In genomic region chrX:44975666-44976263, GRCh38 we compare ENCODE assay signal across 25 cellular contexts.
A peak's percentile ranks its signal among the peaks of the same experiment; 100 is the strongest.
DNase-seq lines count a peak whose midpoint lies in the region; ATAC-seq, FAIRE-seq and TF ChIP-seq lines count a peak whose summit lies in the region.
"Had no signal": no experiment of that assay in that cellular context is flagged by ENCODE, and none has a peak within 500 bp of the region (broad histone marks: within the 10 kb centered on the region; RNA-seq: fewer than 3 reads in every experiment).

No MANE protein-coding gene starts in this region.

- no peaks in the 10 kb centered on the region for H3K9me3 ChIP-seq in GM23248 (ENCODE audit: low read depth)
- no peaks in the 10 kb centered on the region for H3K9me3 ChIP-seq in astrocyte (ENCODE audit: insufficient read depth, low read depth, low read length)
- H3K9me3 ChIP-seq: Caco-2, gastrocnemius medialis, SJSA1, transverse colon had no signal

- peaks cover 10% of the 10 kb centered on the region for H3K4me1 Mint-ChIP-seq in astrocyte (ENCODE audit: low read depth, unreplicated experiment)

- H3K27ac Mint-ChIP-seq in astrocyte (ENCODE audit: unreplicated experiment) = peak overlapping the region; percentile 83
- H3K27ac Mint-ChIP-seq: activated CD4-positive, alpha-beta memory T cell treated with anti-CD3 and anti-CD28 coated beads for 36 hours; nephron progenitor cell; T-helper 17 cell had no signal

- H3K36me3 ChIP-seq in GM23248 (ENCODE audit: low read depth) (no peaks in the 10 kb centered on the region), astrocyte (ENCODE audit: insufficient read depth, low read length) (no peaks in the 10 kb centered on the region)
- H3K36me3 ChIP-seq: gastrocnemius medialis, SJSA1, transverse colon had no signal

- H2AFZ ChIP-seq in GM23248 (no peak overlapping the region), astrocyte (ENCODE audit: low read depth, low read length) (no peak overlapping the region)

- H3F3A ChIP-seq in GM23248 (ENCODE audit: insufficient read depth) = peaks cover 7% of the 10 kb centered on the region; the same call in 1 of the 2 replicates

- H3K4me3 Mint-ChIP-seq in astrocyte (ENCODE audit: unreplicated experiment) = no peak overlapping the region
- H3K4me3 Mint-ChIP-seq: activated CD4-positive, alpha-beta memory T cell treated with anti-CD3 and anti-CD28 coated beads for 36 hours; nephron progenitor cell; T-helper 17 cell had no signal

- no peaks in the 10 kb centered on the region for H3K27me3 ChIP-seq in GM23248 (replicated peaks; ENCODE audit: insufficient read depth)
- H3K27me3 ChIP-seq in astrocyte (ENCODE audit: insufficient read depth, low read length) = no peaks in the 10 kb centered on the region
- H3K27me3 ChIP-seq: gastrocnemius medialis, SJSA1, transverse colon had no signal

- no peak overlapping the region for H3K27ac ChIP-seq in GM23248
- no peak overlapping the region for H3K27ac ChIP-seq in astrocyte (ENCODE audit: low read depth, low read length)
- H3K27ac ChIP-seq: gastrocnemius medialis, SJSA1, transverse colon, WERI-Rb-1 had no signal

- H4K20me1 ChIP-seq in GM23248 (ENCODE audit: insufficient read depth) = peaks cover 2% of the 10 kb centered on the region; the same call in 1 of the 2 replicates
- H4K20me1 ChIP-seq in astrocyte (ENCODE audit: insufficient read depth, low read length) = peaks cover 10% of the 10 kb centered on the region

- H3K9me3 Mint-ChIP-seq in astrocyte (ENCODE audit: unreplicated experiment) = no peaks in the 10 kb centered on the region

- no peak for ATAC-seq in GM18502 (IDR thresholded peaks at IDR 0.05; ENCODE audit: poor library complexity, unreplicated experiment)
- ATAC-seq: activated naive CD4-positive, alpha-beta T cell treated with anti-CD3 and anti-CD28 coated beads, Interleukin-2, amount 50 U/mL, for 72 hours; gastrocnemius medialis; HCT116; stimulated activated naive CD8-positive, alpha-beta T cell treated with anti-CD3 and anti-CD28 coated beads, Interleukin-15, Interleukin-2, amounts not matched to agents 100 U/mL and 50 U/mL, for 24 hours; T-helper 17 cell had no signal

- H3K4me3 ChIP-seq in GM23248 (no peak overlapping the region), astrocyte (ENCODE audit: insufficient read depth, low read depth, low read length) (no peak overlapping the region)
- H3K4me3 ChIP-seq: gastrocnemius medialis, SJSA1, transverse colon had no signal

- H3K79me2 ChIP-seq in GM23248 (ENCODE audit: insufficient read depth) (peaks cover 99% of the 10 kb centered on the region), astrocyte (ENCODE audit: insufficient read depth, low read length) (peaks cover 62% of the 10 kb centered on the region)

- no peaks in the 10 kb centered on the region for H3K27me3 Mint-ChIP-seq in astrocyte (ENCODE audit: low read depth, unreplicated experiment)
- H3K27me3 Mint-ChIP-seq: activated CD4-positive, alpha-beta memory T cell treated with anti-CD3 and anti-CD28 coated beads for 36 hours; progenitor cell of endocrine pancreas; T-helper 17 cell had no signal

- no peak overlapping the region for H3K4me2 ChIP-seq in GM23248 (ENCODE audit: unreplicated experiment)
- H3K4me2 ChIP-seq in astrocyte (ENCODE audit: low read length) = no peak overlapping the region

- H3K4me1 ChIP-seq in GM23248 (ENCODE audit: insufficient read depth) (peaks cover 19% of the 10 kb centered on the region), astrocyte (ENCODE audit: insufficient read depth, low read length) (peaks cover 5% of the 10 kb centered on the region)
- H3K4me1 ChIP-seq: Caco-2, gastrocnemius medialis had no signal

- in situ Hi-C loops in GM23248 (cut with MboI) = no loop called here

- H3K9ac ChIP-seq in GM23248 (no peak overlapping the region), astrocyte (ENCODE audit: low read length) (no peak overlapping the region)

- H3K36me3 Mint-ChIP-seq in astrocyte (ENCODE audit: low read depth, unreplicated experiment) = peaks cover 2% of the 10 kb centered on the region

- DNase-seq in EH (ENCODE audit: low read depth) (peak; percentile 13), GM23248 (peak; percentile 19), astrocyte (ENCODE audit: low read depth) (peak; percentile 18), iris pigment epithelial cell (ENCODE audit: low read depth) (peak; percentile 9), mucosa of gallbladder (ENCODE audit: low spot score) (no peak), H4 (ENCODE audit: low spot score) (no peak)
- DNase-seq: activated CD4-positive, alpha-beta memory T cell treated with anti-CD3 and anti-CD28 coated beads for 36 hours; activated T-cell treated with anti-CD3 and anti-CD28 coated beads, Interleukin-2, amount 50 U/mL, for 48 hours; Caco-2; cortex of kidney; gastrocnemius medialis; midbrain; MV-4-11; NCI-H187; NCI-H510A treated with DMSO at 0.1 percent for 48 hours; nephron progenitor cell; stimulated activated naive CD8-positive, alpha-beta T cell treated with anti-CD3 and anti-CD28 coated beads, Interleukin-15, Interleukin-2, amounts not matched to agents 100 U/mL and 50 U/mL, for 24 hours; T-helper 17 cell; transverse colon; WERI-Rb-1 had no signal

- no peaks in the 10 kb centered on the region for H3K9me2 ChIP-seq in GM23248 (ENCODE audit: insufficient read depth)

- TF ChIP-seq CTCF in astrocyte (IDR thresholded peaks at IDR 0.05; ENCODE audit: insufficient read depth, low read depth, low read length) = no peak

- no peak for FAIRE-seq in astrocyte (lab: Jason Lieb, UNC)

Comparison
In these comparisons a context has a peak if more than half of its experiments do, and no peak if none do; other contexts are left out.
1. DNase-seq: peak in EH (single experiment), GM23248 (single experiment), astrocyte (single experiment) and iris pigment epithelial cell (single experiment); none in mucosa of gallbladder (single experiment) and H4 (single experiment).